9 cellular contexts compared by ENCODE assay signal in the genomic region with DNA sequence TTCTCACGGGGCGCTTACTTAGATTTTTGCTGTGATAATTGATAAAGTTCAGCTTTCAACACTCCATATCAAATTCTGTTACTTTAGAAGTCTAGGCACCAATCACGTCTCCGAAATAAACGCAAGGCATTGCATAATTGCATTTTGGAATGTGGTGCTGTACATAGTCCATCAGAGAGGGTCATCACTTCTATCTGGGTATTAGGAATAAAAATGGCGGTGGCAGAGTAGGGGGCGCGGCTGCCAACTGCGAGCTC. TPM values are rescaled to one million over a fixed set of nuclear protein-coding genes. Genes with fewer than 3 reads are reported as not detected.
DNase-seq lines count a peak whose midpoint lies in the region; ATAC-seq, FAIRE-seq and TF ChIP-seq lines count a peak whose summit lies in the region.
"Had no signal": no experiment of that assay in that cellular context is flagged by ENCODE, and none has a peak within 500 bp of the region (broad histone marks: within the 10 kb centered on the region; RNA-seq: fewer than 3 reads in every experiment).

No MANE protein-coding gene starts in this region.

- H3K36me3 Mint-ChIP-seq in chondrocyte (ENCODE audit: low read depth) = peaks cover 12% of the 10 kb centered on the region
- peaks cover 0 to 7% of the 10 kb centered on the region in 2 donors for H3K36me3 Mint-ChIP-seq in naive B cell

- TF ChIP-seq RAD21 in A549 (conservative IDR thresholded peaks at IDR 0.05 in 1 of 2, IDR thresholded peaks at IDR 0.05 in 1 of 2) = no peak

- POLR2A ChIA-PET in A549 (lab: Yijun Ruan, JAX) = interaction anchor here (0.5 to 1.0 kb wide), 7 partner anchors 11 to 157 kb away, joined by 3 to 7 read pairs (median 3); no protein-coding TSS in a partner anchor

- H3K27ac Mint-ChIP-seq in chondrocyte (ENCODE audit: unreplicated experiment) (peak overlapping the region; percentile 87), naive B cell (peak overlapping the region; percentile 97 to 100 (median 100))

- TF ChIP-seq POLR2A in A549 (IDR thresholded peaks at IDR 0.05; ENCODE audit: low read length) = no peak

- H3K4me3 Mint-ChIP-seq in chondrocyte (ENCODE audit: unreplicated experiment) (peak overlapping the region; percentile 98), naive B cell (peak overlapping the region; percentile 92 to 100 (median 97))

- peak overlapping the region; percentile 43 to 67 for H3K27ac ChIP-seq in A549

- H3K4me1 ChIP-seq in A549 = peaks cover 26% of the 10 kb centered on the region

- CTCF ChIA-PET in A549 (lab: Yijun Ruan, JAX) = interaction anchor here (0.8 to 1.0 kb wide), 2 partner anchors 13 to 64 kb away, joined by 3 to 6 read pairs; no protein-coding TSS in a partner anchor

- H3K4me3 ChIP-seq in A549 = 0 out of 3 replicates have a peak overlapping the region, but pooled peaks have one; percentile 13
- peak overlapping the region; percentile 45 for H3K4me3 ChIP-seq in Jurkat, Clone E6-1 (ENCODE audit: low read length)

- peak overlapping the region; percentile 58 for H3K4me2 ChIP-seq in A549

- H3K9me3 Mint-ChIP-seq in chondrocyte (ENCODE audit: low read depth) = no peaks in the 10 kb centered on the region
- H3K9me3 Mint-ChIP-seq in naive B cell = no peaks in the 10 kb centered on the region

- ATAC-seq in A549 (no peak), naive B cell (ENCODE audit: low read depth in 2 of 2) (no peak), HG02970 (IDR thresholded peaks at IDR 0.05; ENCODE audit: low FRiP score, unreplicated experiment) (no peak)

- TF ChIP-seq CTCF in A549 (IDR thresholded peaks at IDR 0.05) (no peak), chondrocyte (IDR thresholded peaks at IDR 0.05) (no peak)

- 8% methylated on average over 7 of the region's 9 CpGs for WGBS in A549 (ENCODE audit: missing lambda C conversion rate)

- DNase-seq in A549 (ENCODE audit: low read depth in 1 of 2, low spot score in 1 of 2) (no peak), chondrocyte (ENCODE audit: low spot score) (no peak), naive B cell (no peak), NCI-H2081 (lab: John Stamatoyannopoulos, UW) (no peak)
- no peak for DNase-seq in Jurkat, Clone E6-1 (ENCODE audit: low read depth, low spot score)
- DNase-seq in stimulated activated CD4-positive, alpha-beta T cell treated with anti-CD3 and anti-CD28 coated beads, Interleukin-1b, Interleukin-23, amount 100 ng/mL, for 48 hours = no peak
- DNase-seq in activated CD8-positive, alpha-beta memory T cell treated with anti-CD3 and anti-CD28 coated beads, Interleukin-2, amount 50 U/mL, for 48 hours = no peak

- no peak for TF ChIP-seq EP300 in A549 (IDR thresholded peaks at IDR 0.05)

- no peaks in the 10 kb centered on the region for H3K27me3 Mint-ChIP-seq in chondrocyte (ENCODE audit: low read depth)
- H3K27me3 Mint-ChIP-seq in naive B cell = peaks cover 0 to 6% (median 0%) of the 10 kb centered on the region in 3 donors

- H3K4me1 Mint-ChIP-seq in chondrocyte (ENCODE audit: low read depth) (peaks cover 66% of the 10 kb centered on the region), naive B cell (peaks cover 33 to 51% (median 50%) of the 10 kb centered on the region in 3 donors)

- FAIRE-seq in A549 (lab: Jason Lieb, UNC) = no peak

- no peaks in the 10 kb centered on the region for H3K9me3 ChIP-seq in A549

TF ChIP-seq in A549, 52 proteins besides CTCF, POLR2A, EP300 and RAD21:
- TF ChIP-seq HOXB5 (CRISPR knock-in tag; IDR thresholded peaks at IDR 0.05) (no peak), JUN (IDR thresholded peaks at IDR 0.05) (0 out of 5 replicates have a peak, but pooled peaks of 1 of the 2 experiments have one; percentile 3), ZNF302 (CRISPR knock-in tag; IDR thresholded peaks at IDR 0.05) (no peak), E2F6 (IDR thresholded peaks at IDR 0.05; ENCODE audit: borderline replicate concordance, low read depth) (no peak)
- TF ChIP-seq, protein P1, sequence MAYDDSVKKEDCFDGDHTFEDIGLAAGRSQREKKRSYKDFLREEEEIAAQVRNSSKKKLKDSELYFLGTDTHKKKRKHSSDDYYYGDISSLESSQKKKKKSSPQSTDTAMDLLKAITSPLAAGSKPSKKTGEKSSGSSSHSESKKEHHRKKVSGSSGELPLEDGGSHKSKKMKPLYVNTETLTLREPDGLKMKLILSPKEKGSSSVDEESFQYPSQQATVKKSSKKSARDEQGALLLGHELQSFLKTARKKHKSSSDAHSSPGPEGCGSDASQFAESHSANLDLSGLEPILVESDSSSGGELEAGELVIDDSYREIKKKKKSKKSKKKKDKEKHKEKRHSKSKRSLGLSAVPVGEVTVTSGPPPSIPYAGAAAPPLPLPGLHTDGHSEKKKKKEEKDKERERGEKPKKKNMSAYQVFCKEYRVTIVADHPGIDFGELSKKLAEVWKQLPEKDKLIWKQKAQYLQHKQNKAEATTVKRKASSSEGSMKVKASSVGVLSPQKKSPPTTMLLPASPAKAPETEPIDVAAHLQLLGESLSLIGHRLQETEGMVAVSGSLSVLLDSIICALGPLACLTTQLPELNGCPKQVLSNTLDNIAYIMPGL (CRISPR knock-in tag; IDR thresholded peaks at IDR 0.05; ENCODE audit: borderline replicate concordance) = no peak

RNA-seq across cellular contexts. Expression of gene UQCC5, which starts 0.4 kb away (rescaled TPM):
- polyA plus RNA-seq in A549 (2011; rRNA removed) = 9.3 and 11.7 TPM in 2 replicates
- 82.0 and 95.5 TPM in 2 replicates for polyA plus RNA-seq in A549 (2012; cell fraction: cytosol; rRNA removed)
- polyA plus RNA-seq in A549 (2012; cell fraction: nucleus; rRNA removed) = 7.6 and 32.8 TPM in 2 replicates
- polyA plus RNA-seq in A549 (2017; fragmentation: RNase III; extraction: RNeasy Plus Mini Kit Qiagen cat#74134 plus additional on column Dnase treatment) = 60.8 to 66.7 TPM (median 63.3 TPM) in 3 replicates
- 3.9 and 4.3 TPM in 2 replicates for polyA minus RNA-seq in A549 (2011; rRNA and poly(A)+ RNA removed)
- 30.6 TPM for polyA plus RNA-seq in Jurkat, Clone E6-1 (2012; ENCODE audit: insufficient read depth, insufficient read length)
- 13.7 to 30.4 TPM (median 16.9 TPM) in 3 replicates for total RNA-seq in chondrocyte
- 10 to 100 TPM; 10.5 to 54.7 (median 20.2) TPM for polyA plus RNA-seq in naive B cell (ENCODE audit: low read depth in 6 of 6)

RNA-seq across cellular contexts. Expression of gene NT5DC2, which starts 2.4 kb away (rescaled TPM):
- polyA plus RNA-seq in A549 (2011; rRNA removed) (23.2 and 50.4 TPM in 2 replicates), A549 (2017; fragmentation: RNase III; extraction: RNeasy Plus Mini Kit Qiagen cat#74134 plus additional on column Dnase treatment) (71.6 to 82.0 TPM (median 81.1 TPM) in 3 replicates), naive B cell (ENCODE audit: low read depth in 6 of 6) (under 1 TPM in 2 of 6 donors, not detected in 4; 0.13 to 0.86 TPM)
- polyA plus RNA-seq in A549 (2012; cell fraction: cytosol; rRNA removed) = 80.1 and 97.7 TPM in 2 replicates
- 142 and 162 TPM in 2 replicates for polyA plus RNA-seq in A549 (2012; cell fraction: nucleus; rRNA removed)
- 46.6 and 47.7 TPM in 2 replicates for polyA minus RNA-seq in A549 (2011; rRNA and poly(A)+ RNA removed)
- polyA plus RNA-seq in Jurkat, Clone E6-1 (2012; ENCODE audit: insufficient read depth, insufficient read length) = 215 TPM
- total RNA-seq in chondrocyte = 283 to 309 TPM (median 298 TPM) in 3 replicates

RNA-seq across cellular contexts. Expression of gene STAB1, which starts 40.9 kb away (rescaled TPM):
- 0.03 TPM in 1 of 2 replicates, not detected in the other for polyA plus RNA-seq in A549 (2011; rRNA removed)
- polyA plus RNA-seq in A549 (2012; cell fraction: cytosol; rRNA removed) = 0.01 and 0.08 TPM in 2 replicates
- 0.26 and 0.32 TPM in 2 replicates for polyA plus RNA-seq in A549 (2012; cell fraction: nucleus; rRNA removed)
- polyA plus RNA-seq in A549 (2017; fragmentation: RNase III; extraction: RNeasy Plus Mini Kit Qiagen cat#74134 plus additional on column Dnase treatment) = 0.04 to 0.07 TPM in 2 of 3 replicates, not detected in the other
- not detected in 2 replicates for polyA minus RNA-seq in A549 (2011; rRNA and poly(A)+ RNA removed)
- not detected for polyA plus RNA-seq in Jurkat, Clone E6-1 (2012; ENCODE audit: insufficient read depth, insufficient read length)
- not detected in 3 replicates for total RNA-seq in chondrocyte
- not detected for polyA plus RNA-seq in naive B cell (ENCODE audit: low read depth in 6 of 6)
- total RNA-seq: activated CD8-positive, alpha-beta memory T cell treated with anti-CD3 and anti-CD28 coated beads for 36 hours had no signal

Comparison
In these comparisons a context has a peak if more than half of its experiments do, and no peak if none do; other contexts are left out.
1. RNA of gene NT5DC2, which starts 2.4 kb away (polyA plus RNA-seq): 23.2 to 162 TPM in A549; 0.13 to 0.86 TPM in naive B cell; every median in the first group is over 10 times any median in the second.